8 cellular contexts compared by ENCODE assay signal in the genomic region with DNA sequence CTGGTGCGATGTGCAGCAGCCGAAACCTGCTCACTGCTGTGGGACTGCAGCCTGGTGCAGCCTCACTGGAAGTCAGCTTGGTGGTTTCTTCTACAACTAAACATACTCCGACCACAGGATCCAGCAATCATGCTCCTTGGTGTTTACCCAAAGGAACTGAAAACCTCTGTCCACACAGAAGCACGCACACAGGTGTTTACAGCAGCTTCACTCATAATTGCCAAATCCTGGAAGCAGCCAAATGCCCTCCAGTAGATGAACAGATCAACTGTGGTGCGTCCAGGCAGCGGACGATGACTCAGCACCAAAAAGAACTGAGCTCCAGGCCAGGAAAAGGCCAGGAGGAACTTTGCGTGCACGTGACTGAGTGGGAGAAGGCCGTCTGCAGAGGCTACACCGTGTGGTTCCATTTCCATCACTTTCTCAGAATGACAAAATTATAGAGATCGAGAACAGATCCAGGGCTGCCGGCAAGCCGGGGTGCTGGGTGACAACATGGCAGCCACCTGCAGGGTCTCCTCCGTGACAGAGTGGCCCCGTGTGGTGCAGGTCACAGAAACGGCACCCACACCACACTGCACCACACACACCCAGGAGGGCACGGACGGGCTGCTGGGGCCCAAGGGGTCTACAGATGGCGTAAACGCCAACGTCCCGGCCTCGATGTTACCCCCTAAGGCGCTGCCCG. TPM values are rescaled to one million over a fixed set of nuclear protein-coding genes. Genes with fewer than 3 reads are reported as not detected.
DNase-seq lines count a peak whose midpoint lies in the region; ATAC-seq and TF ChIP-seq lines count a peak whose summit lies in the region.

No MANE protein-coding gene starts in this region.

- DNase-seq in MG63 (peak; percentile 90), astrocyte of the spinal cord (ENCODE audit: low read depth, low spot score) (peak; percentile 61), lung (ENCODE audit: low spot score) (no peak), HEK293T (ENCODE audit: extremely low spot score) (no peak), NCI-H146 treated with DMSO at 0.1 percent for 48 hours (lab: John Stamatoyannopoulos, UW; ENCODE audit: unreplicated experiment) (no peak), Karpas-422 (no peak)

- TF ChIP-seq CTCF in astrocyte of the spinal cord (IDR thresholded peaks at IDR 0.05; ENCODE audit: low read depth, low read length) (no peak), lung (IDR thresholded peaks at IDR 0.05; ENCODE audit: control extremely low read depth, extremely low read depth) (no peak)

- H3K79me2 ChIP-seq in Karpas-422 (ENCODE audit: low read length), result no peaks in the 10 kb centered on the region

- H3K27me3 ChIP-seq in BLaER1, result no peaks in the 10 kb centered on the region
- no peaks in the 10 kb centered on the region for H3K27me3 ChIP-seq in MG63
- no peaks in the 10 kb centered on the region for H3K27me3 ChIP-seq in lung (ENCODE audit: control insufficient read depth, insufficient read depth)
- H3K27me3 ChIP-seq in Karpas-422 (ENCODE audit: low read length), result no peaks in the 10 kb centered on the region

- H3K4me2 ChIP-seq in BLaER1 (peak overlapping the region; percentile 52), Karpas-422 (ENCODE audit: low read depth, low read length, poor library complexity, severe bottlenecking) (no peak overlapping the region)

- H3K36me3 ChIP-seq in BLaER1 (peaks cover 7% of the 10 kb centered on the region; the same call in 1 of the 2 replicates), MG63 (no peaks in the 10 kb centered on the region), lung (ENCODE audit: control insufficient read depth in 2 of 2, insufficient read depth in 2 of 2, low read length in 2 of 2) (no peaks in the 10 kb centered on the region), Karpas-422 (ENCODE audit: insufficient read depth, low read length) (no peaks in the 10 kb centered on the region)

- 59 to 75% methylated on average over 26 of the region's 26 CpGs for WGBS in lung, 2 donors

- H3K9me3 ChIP-seq in BLaER1 (peaks cover 1% of the 10 kb centered on the region), MG63 (no peaks in the 10 kb centered on the region), lung (ENCODE audit: control insufficient read depth in 2 of 2, insufficient read depth in 1 of 2, low read length in 1 of 2) (no peaks in the 10 kb centered on the region), Karpas-422 (ENCODE audit: low read length) (no peaks in the 10 kb centered on the region)

- no peak overlapping the region for H3K4me3 ChIP-seq in BLaER1
- no peak overlapping the region for H3K4me3 ChIP-seq in MG63
- H3K4me3 ChIP-seq in astrocyte of the spinal cord (ENCODE audit: low read depth, low read length), result no peak overlapping the region
- H3K4me3 ChIP-seq in lung, result no peak overlapping the region
- H3K4me3 ChIP-seq in Karpas-422 (ENCODE audit: low read length), result no peak overlapping the region

- in situ Hi-C loops in astrocyte of the spinal cord (cut with HindIII; ENCODE audit: low sequenced_read_pairs), result no loop called here

- POLR2A ChIA-PET in HEK293T (lab: Yijun Ruan, JAX), result interaction anchor here (1.3 to 1.5 kb wide), 2 partner anchors 23 to 26 kb away, joined by 4 to 5 read pairs; a partner anchor contains a TSS

- CTCF ChIA-PET in HEK293T (lab: Yijun Ruan, JAX), result interaction anchor here (0.6 kb wide), 1 partner anchor 31 kb away, joined by 4 read pairs; no protein-coding TSS in a partner anchor

- H3K27ac ChIP-seq in BLaER1, result peak overlapping the region; percentile 10; the same call in 1 of the 2 replicates
- H3K27ac ChIP-seq in lung (ENCODE audit: low read depth in 1 of 2, low read length in 1 of 2), result no peak overlapping the region
- no peak overlapping the region for H3K27ac ChIP-seq in Karpas-422 (ENCODE audit: low read length)

- no peak overlapping the region for H2AFZ ChIP-seq in Karpas-422 (ENCODE audit: low read length)

- no peaks in the 10 kb centered on the region for H3K9me2 ChIP-seq in Karpas-422 (replicated peaks; ENCODE audit: insufficient read depth, low read length)

- H4K20me1 ChIP-seq in BLaER1 (0 out of 2 replicates have a peak, but pooled peaks cover 7% of the 10 kb centered on the region), Karpas-422 (ENCODE audit: insufficient read depth, low read depth, low read length) (no peaks in the 10 kb centered on the region)

- no peak overlapping the region for H3K9ac ChIP-seq in BLaER1
- H3K9ac ChIP-seq in Karpas-422 (ENCODE audit: low read length), result no peak overlapping the region

- ATAC-seq in lung (ENCODE audit: insufficient read depth, low FRiP score) (peak; percentile 25), GM18868 (IDR thresholded peaks at IDR 0.05; ENCODE audit: unreplicated experiment) (no peak)

- H3K4me1 ChIP-seq in BLaER1, result peaks cover 36% of the 10 kb centered on the region
- no peaks in the 10 kb centered on the region for H3K4me1 ChIP-seq in lung (ENCODE audit: control insufficient read depth in 2 of 2, insufficient read depth in 2 of 2, low read length in 2 of 2)
- H3K4me1 ChIP-seq in Karpas-422 (ENCODE audit: low read length), result no peaks in the 10 kb centered on the region

TF ChIP-seq in HEK293T, 16 proteins besides CTCF, POLR2A, EP300 and RAD21:
- TF ChIP-seq, protein P1, sequence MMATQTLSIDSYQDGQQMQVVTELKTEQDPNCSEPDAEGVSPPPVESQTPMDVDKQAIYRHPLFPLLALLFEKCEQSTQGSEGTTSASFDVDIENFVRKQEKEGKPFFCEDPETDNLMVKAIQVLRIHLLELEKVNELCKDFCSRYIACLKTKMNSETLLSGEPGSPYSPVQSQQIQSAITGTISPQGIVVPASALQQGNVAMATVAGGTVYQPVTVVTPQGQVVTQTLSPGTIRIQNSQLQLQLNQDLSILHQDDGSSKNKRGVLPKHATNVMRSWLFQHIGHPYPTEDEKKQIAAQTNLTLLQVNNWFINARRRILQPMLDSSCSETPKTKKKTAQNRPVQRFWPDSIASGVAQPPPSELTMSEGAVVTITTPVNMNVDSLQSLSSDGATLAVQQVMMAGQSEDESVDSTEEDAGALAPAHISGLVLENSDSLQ (IDR thresholded peaks at IDR 0.05), result no peak
- TF ChIP-seq TARDBP (IDR thresholded peaks at IDR 0.05), result no peak
- no peak for TF ChIP-seq CTBP1 (IDR thresholded peaks at IDR 0.05; ENCODE audit: borderline replicate concordance)
- no peak for TF ChIP-seq ARNT (IDR thresholded peaks at IDR 0.05)
- no peak for TF ChIP-seq ELF4 (IDR thresholded peaks at IDR 0.05)
- no peak for TF ChIP-seq FOXM1 (IDR thresholded peaks at IDR 0.05; ENCODE audit: borderline replicate concordance)
- no peak for TF ChIP-seq L3MBTL2 (conservative IDR thresholded peaks at IDR 0.05)
- no peak for TF ChIP-seq HDGF (IDR thresholded peaks at IDR 0.05; ENCODE audit: borderline replicate concordance)
- TF ChIP-seq NFRKB (IDR thresholded peaks at IDR 0.05), result no peak
- TF ChIP-seq BHLHE40 (IDR thresholded peaks at IDR 0.05; ENCODE audit: borderline replicate concordance), result no peak
- TF ChIP-seq LEF1 (IDR thresholded peaks at IDR 0.05; ENCODE audit: borderline replicate concordance), result no peak
- no peak for TF ChIP-seq SUZ12 (IDR thresholded peaks at IDR 0.05)
- no peak for TF ChIP-seq FOXK2 (IDR thresholded peaks at IDR 0.05)
- TF ChIP-seq SP1 (IDR thresholded peaks at IDR 0.05), result no peak
- no peak for TF ChIP-seq ZNF384 (IDR thresholded peaks at IDR 0.05)
- no peak for TF ChIP-seq FOXA1 (IDR thresholded peaks at IDR 0.05)

RNA-seq across cellular contexts. Expression of a gene that starts 23.1 kb away (rescaled TPM):
- total RNA-seq in MG63 (2014; rRNA removed; shearing (Covaris generic); ENCODE audit: low replicate concordance), result 21.7 and 29.1 TPM in 2 replicates
- 10 to 100 TPM; 13.8 to 34.1 TPM for total RNA-seq in lung
- polyA plus RNA-seq in lung, result 10 to 100 TPM; 26.1 to 39.8 TPM
- 36.4 and 55.4 TPM in 2 replicates for total RNA-seq in Karpas-422 (2014; rRNA removed; shearing (Covaris generic); ENCODE audit: low replicate concordance)

RNA-seq across cellular contexts. Expression of a gene that starts 41.1 kb away (rescaled TPM):
- not detected in 2 replicates for total RNA-seq in MG63 (2014; rRNA removed; shearing (Covaris generic); ENCODE audit: low replicate concordance)
- total RNA-seq in lung, result under 1 TPM; 0.14 to 0.28 TPM
- under 1 TPM; 0.08 to 0.45 TPM for polyA plus RNA-seq in lung
- total RNA-seq in Karpas-422 (2014; rRNA removed; shearing (Covaris generic); ENCODE audit: low replicate concordance), result not detected in 2 replicates

RNA-seq across cellular contexts. Expression of a gene that starts 59.0 kb away (rescaled TPM):
- not detected in 2 replicates for total RNA-seq in MG63 (2014; rRNA removed; shearing (Covaris generic); ENCODE audit: low replicate concordance)
- 10 to 100 TPM in 1 of 2 donors, 1 to 10 TPM in 1; 3.1 to 10.1 TPM for total RNA-seq in lung
- polyA plus RNA-seq in lung, result 10 to 100 TPM in 1 of 2 donors, 1 to 10 TPM in 1; 2.1 to 11.7 TPM
- 0.51 TPM in 1 of 2 replicates, not detected in the other for total RNA-seq in Karpas-422 (2014; rRNA removed; shearing (Covaris generic); ENCODE audit: low replicate concordance)

RNA-seq across cellular contexts. Expression of a gene that starts 59.3 kb away (rescaled TPM):
- 1.2 TPM in 2 replicates for total RNA-seq in MG63 (2014; rRNA removed; shearing (Covaris generic); ENCODE audit: low replicate concordance)
- total RNA-seq in lung, result 10 to 100 TPM; 17.5 to 21.5 TPM
- 10 to 100 TPM in 1 of 2 donors, 1 to 10 TPM in 1; 8.6 to 30.5 TPM for polyA plus RNA-seq in lung
- 2.8 and 7.8 TPM in 2 replicates for total RNA-seq in Karpas-422 (2014; rRNA removed; shearing (Covaris generic); ENCODE audit: low replicate concordance)

Comparison
In these comparisons a context has a peak if more than half of its experiments do, and no peak if none do; other contexts are left out.
1. DNase-seq: peak in MG63 (single experiment) and astrocyte of the spinal cord (single experiment); none in lung (single experiment), HEK293T (single experiment), NCI-H146 treated with DMSO at 0.1 percent for 48 hours (single experiment) and Karpas-422 (single experiment).